Comparison of ENCODE assay signal across 8 cellular contexts in genomic region chr17:79019631-79020584, GRCh38. TPM values are rescaled to one million over a fixed set of nuclear protein-coding genes. Genes with fewer than 3 reads are reported as not detected.
DNase-seq lines count a peak whose midpoint lies in the region; ATAC-seq and TF ChIP-seq lines count a peak whose summit lies in the region.

No MANE protein-coding gene starts in this region.

- ATAC-seq in HG03354 (IDR thresholded peaks at IDR 0.05; ENCODE audit: poor library complexity, severe bottlenecking, unreplicated experiment), result no peak
- no peak for ATAC-seq in stimulated activated memory B cell treated with anti-CD40 and anti-IgM and Interleukin-4, amounts not matched to agents 10 μg/mL and 1 μg/mL and 100 μg/mL, for 72 hours

- TF ChIP-seq CTCF in Caco-2 (IDR thresholded peaks at IDR 0.05; ENCODE audit: insufficient read depth in 1 of 2, low read depth in 1 of 2, low read length in 1 of 2, severe bottlenecking in 1 of 2, unreplicated experiment in 1 of 2), result peak; percentile 72 to 73
- peak; percentile 84 for TF ChIP-seq CTCF in MCF 10A (IDR thresholded peaks at IDR 0.05; ENCODE audit: unreplicated experiment)

- H3K9me3 Mint-ChIP-seq in Caco-2 (ENCODE audit: unreplicated experiment), result no peaks in the 10 kb centered on the region
- no peaks in the 10 kb centered on the region for H3K9me3 Mint-ChIP-seq in MCF 10A (ENCODE audit: unreplicated experiment)
- H3K9me3 Mint-ChIP-seq in stimulated activated memory B cell treated with anti-CD40 and anti-IgM and Interleukin-4, amounts not matched to agents 10 μg/mL and 1 μg/mL and 100 μg/mL, for 72 hours, result peaks cover 2% of the 10 kb centered on the region

- H3K27ac Mint-ChIP-seq in Caco-2 (ENCODE audit: unreplicated experiment), result peak overlapping the region; percentile 77
- peak overlapping the region; percentile 35 for H3K27ac Mint-ChIP-seq in MCF 10A (ENCODE audit: low read depth, unreplicated experiment)
- H3K27ac Mint-ChIP-seq in stimulated activated memory B cell treated with anti-CD40 and anti-IgM and Interleukin-4, amounts not matched to agents 10 μg/mL and 1 μg/mL and 100 μg/mL, for 72 hours, result no peak overlapping the region

- peaks cover 49% of the 10 kb centered on the region for H3K4me1 ChIP-seq in Caco-2

- no peaks in the 10 kb centered on the region for H3K36me3 ChIP-seq in Caco-2 (ENCODE audit: control insufficient read depth, insufficient read depth, low read length)

- no peaks in the 10 kb centered on the region for H3K27me3 ChIP-seq in Caco-2 (replicated peaks; ENCODE audit: control insufficient read depth, insufficient read depth, low read length)

- CTCF ChIA-PET in Caco-2 (lab: Charles Lee) (interaction anchor here (0.7 to 1.1 kb wide), 5 partner anchors 22 to 381 kb away, joined by 3 to 7 read pairs (median 5); partner anchors contain the start of gene ENGASE), MCF 10A (lab: Yijun Ruan, JAX) (interaction anchor here (0.6 to 1.8 kb wide), 13 partner anchors 9 to 1063 kb away, joined by 3 to 14 read pairs (median 5); no protein-coding TSS in a partner anchor)

- H3K4me3 Mint-ChIP-seq in Caco-2 (ENCODE audit: unreplicated experiment) (no peak overlapping the region), MCF 10A (ENCODE audit: unreplicated experiment) (no peak overlapping the region)
- H3K4me3 Mint-ChIP-seq in stimulated activated memory B cell treated with anti-CD40 and anti-IgM and Interleukin-4, amounts not matched to agents 10 μg/mL and 1 μg/mL and 100 μg/mL, for 72 hours, result no peak overlapping the region

- POLR2A ChIA-PET in Caco-2 (lab: Charles Lee), result no interaction called here
- POLR2A ChIA-PET in MCF 10A (lab: Yijun Ruan, JAX), result interaction anchor here (0.6 to 1.3 kb wide), 5 partner anchors 10 to 494 kb away, joined by 3 to 4 read pairs (median 3); partner anchors contain the start of gene CANT1

- no peaks in the 10 kb centered on the region for H3K27me3 Mint-ChIP-seq in Caco-2 (ENCODE audit: insufficient read depth, unreplicated experiment)
- no peaks in the 10 kb centered on the region for H3K27me3 Mint-ChIP-seq in MCF 10A (ENCODE audit: insufficient read depth, unreplicated experiment)
- peaks cover 81% of the 10 kb centered on the region for H3K27me3 Mint-ChIP-seq in stimulated activated memory B cell treated with anti-CD40 and anti-IgM and Interleukin-4, amounts not matched to agents 10 μg/mL and 1 μg/mL and 100 μg/mL, for 72 hours

- peaks cover 56% of the 10 kb centered on the region for H3K4me1 Mint-ChIP-seq in Caco-2 (ENCODE audit: low read depth, unreplicated experiment)
- peaks cover 24% of the 10 kb centered on the region for H3K4me1 Mint-ChIP-seq in MCF 10A (ENCODE audit: insufficient read depth, unreplicated experiment)
- H3K4me1 Mint-ChIP-seq in stimulated activated memory B cell treated with anti-CD40 and anti-IgM and Interleukin-4, amounts not matched to agents 10 μg/mL and 1 μg/mL and 100 μg/mL, for 72 hours, result peaks cover 11% of the 10 kb centered on the region

- BruUV-seq in Caco-2 (replicated peaks; lab: Mats Ljungman, UMichigan) (no TSS peak), MCF 10A (replicated peaks; lab: Mats Ljungman, UMichigan) (no TSS peak)

- no peaks in the 10 kb centered on the region for H3K36me3 Mint-ChIP-seq in Caco-2 (ENCODE audit: insufficient read depth, unreplicated experiment)
- H3K36me3 Mint-ChIP-seq in MCF 10A (ENCODE audit: insufficient read depth, unreplicated experiment), result no peaks in the 10 kb centered on the region
- no peaks in the 10 kb centered on the region for H3K36me3 Mint-ChIP-seq in stimulated activated memory B cell treated with anti-CD40 and anti-IgM and Interleukin-4, amounts not matched to agents 10 μg/mL and 1 μg/mL and 100 μg/mL, for 72 hours

- DNase-seq in Caco-2 (peak; percentile 78), SK-MEL-5 (ENCODE audit: low read depth, low spot score) (peak; percentile 94), MCF 10A (ENCODE audit: unreplicated experiment) (peak; percentile 77), kidney glomerular epithelial cell (lab: John Stamatoyannopoulos, UW) (peak; percentile 36)
- DNase-seq in Jurkat, Clone E6-1 (ENCODE audit: low read depth, low spot score), result peak; percentile 67
- peak in 2 of 3 experiments; percentile 15 to 43 for DNase-seq in stimulated activated CD4-positive, alpha-beta T cell treated with anti-CD3 and anti-CD28 coated beads, TNF-alpha, amount 100 ng/mL, for 24 hours (ENCODE audit: low read depth in 3 of 3)

- in situ Hi-C loops in SK-MEL-5 (cut with HindIII; ENCODE audit: low pct_unique_long_range_greater_than_20kb, low sequenced_read_pairs), result no loop called here

- peaks cover 3% of the 10 kb centered on the region for H3K9me3 ChIP-seq in Caco-2

- no peak overlapping the region for H3K4me3 ChIP-seq in Caco-2 (ENCODE audit: low read depth, low read length)
- no peak overlapping the region for H3K4me3 ChIP-seq in Jurkat, Clone E6-1 (ENCODE audit: low read length)

- intact Hi-C loops in Caco-2 (cut with micrococcal nuclease; ENCODE audit: unreplicated experiment) (loop anchor here (1.0 kb wide), 3 partner anchors 22 to 62 kb away; no protein-coding TSS in a partner anchor), MCF 10A (cut with micrococcal nuclease) (loop anchor here (1.0 to 10.0 kb wide), 3 partner anchors 22 to 375 kb away; no protein-coding TSS in a partner anchor)

RNA-seq across cellular contexts. Expression of gene C1QTNF1, which starts 4.1 kb away (rescaled TPM):
- total RNA-seq in Caco-2 (2022) (16.1 and 19.9 TPM in 2 replicates), MCF 10A (2022) (3.0 and 3.3 TPM in 2 replicates)
- polyA plus RNA-seq in Jurkat, Clone E6-1 (2012; ENCODE audit: insufficient read depth, insufficient read length), result 0.82 TPM
- 15.7 and 15.8 TPM in 2 replicates for total RNA-seq in SK-MEL-5 (2014; rRNA removed; shearing (Covaris generic))
- polyA plus RNA-seq in SK-MEL-5 (2015; cell fraction: cytosol; rRNA removed), result 43.3 and 55.9 TPM in 2 replicates
- 2.9 and 3.5 TPM in 2 replicates for polyA plus RNA-seq in SK-MEL-5 (2015; cell fraction: nucleus; rRNA removed)

RNA-seq across cellular contexts. Expression of gene CANT1, which starts 10.3 kb away (rescaled TPM):
- total RNA-seq in Caco-2 (2022), result 68.9 and 86.4 TPM in 2 replicates
- 24.8 TPM for polyA plus RNA-seq in Jurkat, Clone E6-1 (2012; ENCODE audit: insufficient read depth, insufficient read length)
- 104 and 107 TPM in 2 replicates for total RNA-seq in SK-MEL-5 (2014; rRNA removed; shearing (Covaris generic))
- polyA plus RNA-seq in SK-MEL-5 (2015; cell fraction: cytosol; rRNA removed), result 162 and 163 TPM in 2 replicates
- polyA plus RNA-seq in SK-MEL-5 (2015; cell fraction: nucleus; rRNA removed), result 25.6 and 45.7 TPM in 2 replicates
- total RNA-seq in MCF 10A (2022), result 62.5 and 65.1 TPM in 2 replicates

RNA-seq across cellular contexts. Expression of gene LGALS3BP, which starts 40.2 kb away (rescaled TPM):
- total RNA-seq in Caco-2 (2022) (65.4 and 68.1 TPM in 2 replicates), MCF 10A (2022) (56.7 and 58.0 TPM in 2 replicates)
- polyA plus RNA-seq in Jurkat, Clone E6-1 (2012; ENCODE audit: insufficient read depth, insufficient read length), result 0.66 TPM
- 1,201 and 1,214 TPM in 2 replicates for total RNA-seq in SK-MEL-5 (2014; rRNA removed; shearing (Covaris generic))
- 3,054 and 3,096 TPM in 2 replicates for polyA plus RNA-seq in SK-MEL-5 (2015; cell fraction: cytosol; rRNA removed)
- polyA plus RNA-seq in SK-MEL-5 (2015; cell fraction: nucleus; rRNA removed), result 1,636 and 1,684 TPM in 2 replicates

RNA-seq across cellular contexts. Expression of gene ENGASE, which starts 54.7 kb away (rescaled TPM):
- total RNA-seq in Caco-2 (2022) (50.0 and 52.5 TPM in 2 replicates), MCF 10A (2022) (34.5 and 40.3 TPM in 2 replicates)
- 39.7 TPM for polyA plus RNA-seq in Jurkat, Clone E6-1 (2012; ENCODE audit: insufficient read depth, insufficient read length)
- 12.4 and 17.4 TPM in 2 replicates for total RNA-seq in SK-MEL-5 (2014; rRNA removed; shearing (Covaris generic))
- polyA plus RNA-seq in SK-MEL-5 (2015; cell fraction: cytosol; rRNA removed), result 17.4 and 27.5 TPM in 2 replicates
- 712 and 792 TPM in 2 replicates for polyA plus RNA-seq in SK-MEL-5 (2015; cell fraction: nucleus; rRNA removed)

Comparison
In these comparisons a context has a peak if more than half of its experiments do, and no peak if none do; other contexts are left out.
1. DNase-seq: peak in every context shown above with its lines; median percentile 94 in SK-MEL-5; 78 in Caco-2; 77 in MCF 10A; 67 in Jurkat, Clone E6-1; 36 in kidney glomerular epithelial cell; 29 in stimulated activated CD4-positive, alpha-beta T cell treated with anti-CD3 and anti-CD28 coated beads, TNF-alpha, amount 100 ng/mL, for 24 hours.
2. RNA of gene LGALS3BP, which starts 40.2 kb away (total RNA-seq): 1,201 to 1,214 TPM in SK-MEL-5; 65.4 to 68.1 TPM in Caco-2 and 56.7 to 58.0 TPM in MCF 10A; every median in the first group is over 10 times any median in the second.